8 cellular contexts compared by ENCODE assay signal in the genomic region with DNA sequence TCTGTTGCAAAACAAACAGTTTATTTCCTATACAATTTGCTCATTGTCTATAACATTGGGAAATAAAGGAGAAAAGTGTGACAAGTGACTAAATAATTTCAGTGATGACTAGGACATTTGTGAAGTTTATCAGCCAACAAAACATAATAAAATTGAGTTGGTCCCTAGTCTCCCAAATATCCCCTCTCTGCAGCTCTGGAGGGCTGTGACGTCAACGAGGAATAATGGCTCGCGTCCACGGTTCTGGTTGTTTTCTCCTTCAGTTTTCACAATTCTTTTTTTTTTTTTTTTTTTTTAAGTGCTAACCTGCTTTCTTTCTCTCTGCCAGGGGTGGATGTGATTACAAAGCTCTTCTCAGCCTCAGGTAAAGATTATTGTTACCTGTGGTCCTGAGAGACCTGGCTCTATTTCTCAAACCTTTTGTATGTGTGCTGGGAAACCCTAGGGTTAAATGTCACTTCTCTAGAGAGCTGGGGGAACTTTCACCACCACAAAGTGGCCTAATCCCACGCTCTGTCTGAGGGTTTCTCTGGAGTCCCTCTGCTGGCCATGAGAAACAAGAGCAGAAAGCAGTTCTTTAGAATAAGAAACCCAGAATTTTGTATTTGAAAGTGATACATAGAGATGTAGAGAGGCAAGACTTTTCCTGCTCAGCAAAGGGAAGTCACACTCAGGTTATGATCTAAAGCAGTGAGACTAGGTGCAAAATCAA. TPM values are rescaled to one million over a fixed set of nuclear protein-coding genes. Genes with fewer than 3 reads are reported as not detected.
DNase-seq lines count a peak whose midpoint lies in the region; ATAC-seq lines count a peak whose summit lies in the region.

No MANE protein-coding gene starts in this region.

- peaks cover 0 to 7% of the 10 kb centered on the region in 2 donors for H3K4me1 Mint-ChIP-seq in effector memory CD8-positive, alpha-beta T cell (ENCODE audit: low read depth in 2 of 2)
- peaks cover 26 to 35% (median 29%) of the 10 kb centered on the region in 3 donors for H3K4me1 Mint-ChIP-seq in naive B cell

- peaks cover 16 to 20% of the 10 kb centered on the region in 2 donors for H3K27me3 Mint-ChIP-seq in effector memory CD8-positive, alpha-beta T cell
- H3K27me3 Mint-ChIP-seq in naive B cell = peaks cover 0 to 8% (median 6%) of the 10 kb centered on the region in 3 donors

- no peaks in the 10 kb centered on the region for H3K36me3 Mint-ChIP-seq in effector memory CD8-positive, alpha-beta T cell (ENCODE audit: insufficient read depth)
- no peaks in the 10 kb centered on the region for H3K36me3 Mint-ChIP-seq in naive B cell

- no peaks in the 10 kb centered on the region for H3K9me3 Mint-ChIP-seq in effector memory CD8-positive, alpha-beta T cell
- H3K9me3 Mint-ChIP-seq in naive B cell = no peaks in the 10 kb centered on the region

- H3K27ac Mint-ChIP-seq in effector memory CD8-positive, alpha-beta T cell = no peak overlapping the region
- peak overlapping the region; percentile 9 to 95 (median 48) for H3K27ac Mint-ChIP-seq in naive B cell

- H3K4me3 Mint-ChIP-seq in effector memory CD8-positive, alpha-beta T cell = no peak overlapping the region
- peak overlapping the region in 1 of 8 donors; percentile 39 for H3K4me3 Mint-ChIP-seq in naive B cell

- ATAC-seq in HG02973 (IDR thresholded peaks at IDR 0.05; ENCODE audit: unreplicated experiment) (peak; percentile 60), naive B cell (ENCODE audit: low read depth in 2 of 2) (peak; percentile 54 to 61), GM19023 (IDR thresholded peaks at IDR 0.05; ENCODE audit: unreplicated experiment) (no peak), GM18520 (IDR thresholded peaks at IDR 0.05; ENCODE audit: unreplicated experiment) (no peak)
- peak; percentile 40 for ATAC-seq in effector memory CD8-positive, alpha-beta T cell (replicated peaks)

- peak; percentile 67 to 80 for DNase-seq in NCI-H524 (lab: John Stamatoyannopoulos, UW)
- no peak for DNase-seq in NCI-H524 treated with DMSO at 0.1 percent for 48 hours (lab: John Stamatoyannopoulos, UW)
- peak; percentile 17 for DNase-seq in SIG-M5 (lab: John Stamatoyannopoulos, UW)
- DNase-seq in effector memory CD8-positive, alpha-beta T cell = no peak
- peak; percentile 21 for DNase-seq in naive B cell

RNA-seq across cellular contexts. Expression of gene ANKRD55, which starts 36.2 kb away (rescaled TPM):
- under 1 TPM in 1 of 6 donors, not detected in 5; 0.13 TPM for polyA plus RNA-seq in naive B cell (ENCODE audit: low read depth in 6 of 6)

Comparison
In these comparisons a context has a peak if more than half of its experiments do, and no peak if none do; other contexts are left out.
1. DNase-seq: peak in NCI-H524 (2 of 2), SIG-M5 (single experiment) and naive B cell (single experiment); none in NCI-H524 treated with DMSO at 0.1 percent for 48 hours (single experiment) and effector memory CD8-positive, alpha-beta T cell (0 of 3).
2. ATAC-seq: peak in HG02973 (single experiment), effector memory CD8-positive, alpha-beta T cell (single experiment) and naive B cell (2 of 2); none in GM19023 (single experiment) and GM18520 (single experiment).
3. H3K27ac Mint-ChIP-seq: peak in naive B cell (6 of 6); none in effector memory CD8-positive, alpha-beta T cell (0 of 2).